In genomic region chr7:149495785-149496641, GRCh38 we compare ENCODE assay signal across 8 cellular contexts. TPM values are rescaled to one million over a fixed set of nuclear protein-coding genes. Genes with fewer than 3 reads are reported as not detected.
DNase-seq lines count a peak whose midpoint lies in the region; ATAC-seq, FAIRE-seq and TF ChIP-seq lines count a peak whose summit lies in the region.

No MANE protein-coding gene starts in this region.

- H3K9me3 Mint-ChIP-seq in Calu3 (ENCODE audit: low read depth, unreplicated experiment), result no peaks in the 10 kb centered on the region

- intact Hi-C loops in Calu3 (cut with micrococcal nuclease; ENCODE audit: unreplicated experiment) (loop anchor here (5.0 kb wide), 1 partner anchor 184 kb away; no protein-coding TSS in a partner anchor), sciatic nerve (cut with DNase I) (no loop called here)

- H4K20me1 ChIP-seq in MM.1S (ENCODE audit: insufficient read depth, low read length), result no peaks in the 10 kb centered on the region
- peaks cover 17% of the 10 kb centered on the region for H4K20me1 ChIP-seq in hepatocyte (ENCODE audit: insufficient read depth, poor library complexity, severe bottlenecking)

- TF ChIP-seq CTCF in Calu3 (IDR thresholded peaks at IDR 0.05; ENCODE audit: unreplicated experiment), result no peak
- TF ChIP-seq CTCF in MM.1S (IDR thresholded peaks at IDR 0.05; ENCODE audit: low read length), result no peak
- TF ChIP-seq CTCF in hepatocyte (IDR thresholded peaks at IDR 0.05; ENCODE audit: poor library complexity), result no peak

- H3K27ac ChIP-seq in MM.1S (ENCODE audit: low read length) (no peak overlapping the region), hepatocyte (peak overlapping the region; percentile 88)

- H3K4me2 ChIP-seq in MM.1S (ENCODE audit: low read depth, low read length), result peak overlapping the region; percentile 82; the same call in 1 of the 2 replicates
- H3K4me2 ChIP-seq in hepatocyte, result peak overlapping the region; percentile 99

- H3K79me2 ChIP-seq in MM.1S (ENCODE audit: low read length) (peaks cover 27% of the 10 kb centered on the region), hepatocyte (peaks cover 26% of the 10 kb centered on the region)

- H3K27me3 Mint-ChIP-seq in Calu3 (ENCODE audit: unreplicated experiment), result peaks cover 24% of the 10 kb centered on the region

- ATAC-seq in sciatic nerve, result peak; percentile 69
- no peak for ATAC-seq in HG02759 (IDR thresholded peaks at IDR 0.05; ENCODE audit: unreplicated experiment)

- H3K9me3 ChIP-seq in MM.1S (replicated peaks; ENCODE audit: insufficient read depth, low read length), result no peaks in the 10 kb centered on the region
- no peaks in the 10 kb centered on the region for H3K9me3 ChIP-seq in hepatocyte (ENCODE audit: low read depth)

- peak; percentile 49 for DNase-seq in Calu3
- no peak for DNase-seq in MM.1S
- peak; percentile 82 for DNase-seq in amniotic epithelial cell (ENCODE audit: low read depth)
- DNase-seq in hepatocyte (ENCODE audit: low spot score), result peak; percentile 76
- peak; percentile 88 for DNase-seq in sciatic nerve (ENCODE audit: low spot score)
- DNase-seq in GF-D8 (lab: John Stamatoyannopoulos, UW), result no peak
- DNase-seq in frontal cortex (ENCODE audit: low spot score in 2 of 2), result no peak

- H3K4me3 ChIP-seq in MM.1S (ENCODE audit: low read length), result peak overlapping the region; percentile 91; the same call in 1 of the 2 replicates
- H3K4me3 ChIP-seq in hepatocyte, result peak overlapping the region; percentile 96

- CTCF ChIA-PET in Calu3 (lab: Charles Lee), result interaction anchor here (0.6 to 1.3 kb wide), 2 partner anchors 255 to 278 kb away, joined by 3 read pairs; no protein-coding TSS in a partner anchor

- 0 out of 2 replicates have a peak, but pooled peaks cover 6% of the 10 kb centered on the region for H3K36me3 ChIP-seq in MM.1S (replicated peaks; ENCODE audit: insufficient read depth, low read length)
- no peaks in the 10 kb centered on the region for H3K36me3 ChIP-seq in hepatocyte (replicated peaks; ENCODE audit: insufficient read depth, low read depth)

- peak overlapping the region; percentile 81 for H3K27ac Mint-ChIP-seq in Calu3 (ENCODE audit: unreplicated experiment)

- 48% methylated on average over 13 of the region's 13 CpGs for WGBS in hepatocyte (ENCODE audit: low lambda C conversion rate, missing lambda C conversion rate)

- no peaks in the 10 kb centered on the region; the same call in 1 of the 2 replicates for H3F3A ChIP-seq in MM.1S (ENCODE audit: insufficient read depth, low read length)

- no peaks in the 10 kb centered on the region for H3K9me2 ChIP-seq in MM.1S (replicated peaks; ENCODE audit: insufficient read depth, low read length)
- H3K9me2 ChIP-seq in hepatocyte (replicated peaks; ENCODE audit: insufficient read depth), result no peaks in the 10 kb centered on the region

- FAIRE-seq in frontal cortex (lab: Jason Lieb, UNC), result no peak

- no peak overlapping the region for H2AFZ ChIP-seq in MM.1S (ENCODE audit: low read length)
- no peak overlapping the region for H2AFZ ChIP-seq in hepatocyte

- H3K27me3 ChIP-seq in MM.1S (replicated peaks; ENCODE audit: insufficient read depth, low read length) (no peaks in the 10 kb centered on the region), hepatocyte (peaks cover 4% of the 10 kb centered on the region)

- H3K4me1 Mint-ChIP-seq in Calu3 (ENCODE audit: low read depth, unreplicated experiment), result peaks cover 9% of the 10 kb centered on the region

- BruUV-seq in Calu3 (replicated peaks; lab: Mats Ljungman, UMichigan), result TSS peak; percentile 21

- peak overlapping the region; percentile 96 for H3K4me3 Mint-ChIP-seq in Calu3 (ENCODE audit: low read depth, unreplicated experiment)

- no peak overlapping the region; the same call in 1 of the 2 replicates for H3K9ac ChIP-seq in MM.1S (ENCODE audit: low read length)

- H3K4me1 ChIP-seq in MM.1S (ENCODE audit: low read length) (peaks cover 12% of the 10 kb centered on the region; the same call in 1 of the 2 replicates), hepatocyte (ENCODE audit: insufficient read depth) (peaks cover 13% of the 10 kb centered on the region)

- H3K36me3 Mint-ChIP-seq in Calu3 (ENCODE audit: insufficient read depth, unreplicated experiment), result peaks cover 36% of the 10 kb centered on the region

RNA-seq across cellular contexts. Expression of gene ZNF746, which starts 1.6 kb away (rescaled TPM):
- total RNA-seq in Calu3 (2022), result 17.5 and 18.5 TPM in 2 replicates
- 12.2 and 15.4 TPM in 2 replicates for total RNA-seq in hepatocyte
- 15.2 and 15.6 TPM in 2 replicates for polyA plus RNA-seq in hepatocyte
- 19.3 TPM for total RNA-seq in sciatic nerve
- total RNA-seq in frontal cortex, result 23.2 TPM

RNA-seq across cellular contexts. Expression of gene ZNF777, which starts 35.2 kb away (rescaled TPM):
- 12.3 and 14.9 TPM in 2 replicates for total RNA-seq in Calu3 (2022)
- total RNA-seq in hepatocyte, result 4.3 and 5.6 TPM in 2 replicates
- 13.9 and 14.8 TPM in 2 replicates for polyA plus RNA-seq in hepatocyte
- 10.3 TPM for total RNA-seq in sciatic nerve
- 4.5 TPM for total RNA-seq in frontal cortex

Comparison
In these comparisons a context has a peak if more than half of its experiments do, and no peak if none do; other contexts are left out.
1. DNase-seq: peak in Calu3 (single experiment), amniotic epithelial cell (single experiment), hepatocyte (single experiment) and sciatic nerve (single experiment); none in MM.1S (single experiment), GF-D8 (single experiment) and frontal cortex (0 of 2).